Comparison of ENCODE assay signal across 22 cellular contexts in genomic region chr16:63813862-63814261, GRCh38.
DNase-seq lines count a peak whose midpoint lies in the region; TF ChIP-seq lines count a peak whose summit lies in the region.
"Had no signal": no experiment of that assay in that cellular context is flagged by ENCODE, and none has a peak within 500 bp of the region (broad histone marks: within the 10 kb centered on the region; RNA-seq: fewer than 3 reads in every experiment).

No MANE protein-coding gene starts in this region.

- TF ChIP-seq CTCF in hepatocyte (IDR thresholded peaks at IDR 0.05; ENCODE audit: poor library complexity), result no peak
- TF ChIP-seq CTCF in coronary artery (IDR thresholded peaks at IDR 0.05), result no peak
- no peak for TF ChIP-seq CTCF in testis (IDR thresholded peaks at IDR 0.05)

- H3K4me2 ChIP-seq in hepatocyte, result no peak overlapping the region
- H3K4me2 ChIP-seq: BLaER1 had no signal

- H3K27me3 ChIP-seq in hepatocyte, result peaks cover 2% of the 10 kb centered on the region
- no peaks in the 10 kb centered on the region for H3K27me3 ChIP-seq in testis
- H3K27me3 ChIP-seq: BE2C, BLaER1 had no signal

- H3K36me3 ChIP-seq in SK-N-MC (ENCODE audit: insufficient read depth, low read length) (no peaks in the 10 kb centered on the region), hepatocyte (replicated peaks; ENCODE audit: insufficient read depth, low read depth) (no peaks in the 10 kb centered on the region), testis (ENCODE audit: low read depth, missing control alignments) (no peaks in the 10 kb centered on the region)
- H3K36me3 ChIP-seq: BE2C, BLaER1 had no signal

- no peaks in the 10 kb centered on the region for H3K9me2 ChIP-seq in hepatocyte (replicated peaks; ENCODE audit: insufficient read depth)

- H3K9me3 ChIP-seq in SK-N-MC (ENCODE audit: low read depth, low read length) (no peaks in the 10 kb centered on the region), hepatocyte (ENCODE audit: low read depth) (no peaks in the 10 kb centered on the region), testis (no peaks in the 10 kb centered on the region)
- H3K9me3 ChIP-seq: BE2C, BLaER1 had no signal

- H3K27ac ChIP-seq in SK-N-MC, result peak overlapping the region; percentile 86
- H3K27ac ChIP-seq in hepatocyte, result peak overlapping the region; percentile 26
- no peak overlapping the region for H3K27ac ChIP-seq in coronary artery
- no peak overlapping the region for H3K27ac ChIP-seq in testis
- H3K27ac ChIP-seq: BLaER1 had no signal

- H4K20me1 ChIP-seq in hepatocyte (ENCODE audit: insufficient read depth, poor library complexity, severe bottlenecking), result no peaks in the 10 kb centered on the region
- H4K20me1 ChIP-seq: BLaER1 had no signal

- H2AFZ ChIP-seq in hepatocyte, result no peak overlapping the region

- intact Hi-C loops in posterior vena cava (cut with DNase I) (no loop called here), testis (cut with DNase I; ENCODE audit: low total_unique reads) (no loop called here)

- DNase-seq in SK-N-MC (ENCODE audit: low read depth, low spot score) (peak; percentile 48), epidermal melanocyte (ENCODE audit: insufficient read length, low spot score) (peak; percentile 28), hepatocyte (ENCODE audit: low spot score) (no peak), coronary artery (ENCODE audit: low spot score) (no peak), posterior vena cava (ENCODE audit: low spot score) (no peak), testis (no peak)
- DNase-seq: 8988T; ACHN; BE2C; C1 segment of cervical spinal cord; CD4-positive, alpha-beta memory T cell; CD4-positive, CD25-positive, alpha-beta regulatory T cell; CD8-positive, alpha-beta memory T cell; COR-L47; DMS 273 treated with DMSO at 0.1 percent for 48 hours; DMS153; DMS53; DMS79; DND-41; EL; GDM1 had no signal

- peak overlapping the region; percentile 48 for H3K4me3 ChIP-seq in SK-N-MC
- H3K4me3 ChIP-seq in hepatocyte, result no peak overlapping the region
- H3K4me3 ChIP-seq in coronary artery, result no peak overlapping the region
- H3K4me3 ChIP-seq in testis, result no peak overlapping the region
- H3K4me3 ChIP-seq: BLaER1 had no signal

- TF ChIP-seq POLR2A in testis (IDR thresholded peaks at IDR 0.05), result no peak

- no peak overlapping the region for H3K9ac ChIP-seq in SK-N-MC (ENCODE audit: insufficient read length)
- H3K9ac ChIP-seq: BLaER1 had no signal

- no peaks in the 10 kb centered on the region for H3K4me1 ChIP-seq in hepatocyte (ENCODE audit: insufficient read depth)
- H3K4me1 ChIP-seq in testis, result no peaks in the 10 kb centered on the region
- H3K4me1 ChIP-seq: BE2C, BLaER1 had no signal

- H3K79me2 ChIP-seq in hepatocyte, result no peaks in the 10 kb centered on the region

Comparison
In these comparisons a context has a peak if more than half of its experiments do, and no peak if none do; other contexts are left out.
1. DNase-seq: peak in SK-N-MC (single experiment) and epidermal melanocyte (single experiment); none in hepatocyte (single experiment), coronary artery (single experiment), posterior vena cava (single experiment) and testis (single experiment).
2. H3K27ac ChIP-seq: peak in SK-N-MC (single experiment) and hepatocyte (single experiment); none in coronary artery (0 of 2) and testis (0 of 2).